In the genomic region with DNA sequence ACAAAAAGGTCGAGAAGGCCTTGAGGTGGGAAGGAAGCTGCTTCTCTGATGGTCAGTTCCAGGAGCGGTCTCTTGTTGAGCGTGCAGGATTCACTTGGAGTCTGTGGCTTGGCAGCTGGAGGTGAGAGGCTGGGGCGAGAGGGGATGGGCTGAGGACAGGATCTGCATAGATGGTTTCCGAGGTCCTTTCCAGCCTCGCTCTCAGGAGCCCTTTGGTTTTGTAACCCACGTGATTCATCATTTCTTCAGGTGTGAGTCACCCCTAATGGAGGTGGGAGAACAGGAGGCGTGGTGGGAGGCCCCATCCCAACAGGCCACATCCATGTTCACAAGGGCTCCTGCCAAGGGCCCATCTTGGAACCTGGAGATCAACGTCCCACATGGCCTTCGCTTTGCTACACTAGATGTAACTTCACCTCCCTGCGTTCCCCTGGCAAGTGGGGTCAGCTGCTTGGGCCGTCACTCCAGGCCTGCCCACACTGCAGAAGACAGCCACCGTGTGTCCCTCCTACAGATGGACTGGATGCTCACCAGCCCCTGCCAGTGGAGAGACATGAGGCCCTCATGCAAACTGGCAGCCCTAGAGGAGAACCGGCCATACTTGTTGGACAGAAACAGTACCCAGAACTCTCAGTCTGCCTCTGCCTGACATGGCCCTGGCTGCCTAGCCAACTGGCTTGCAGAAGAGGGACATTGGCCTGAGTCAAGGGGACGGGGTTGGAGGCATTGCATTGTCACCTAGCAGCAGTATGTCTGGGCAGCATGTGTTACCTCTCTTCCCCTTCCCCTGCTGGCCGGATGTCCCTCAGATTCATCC, we compare ENCODE assay signal across 19 cellular contexts. TPM values are rescaled to one million over a fixed set of nuclear protein-coding genes. Genes with fewer than 3 reads are reported as not detected.
DNase-seq lines count a peak whose midpoint lies in the region; TF ChIP-seq lines count a peak whose summit lies in the region.
"Had no signal": no experiment of that assay in that cellular context is flagged by ENCODE, and none has a peak within 500 bp of the region (broad histone marks: within the 10 kb centered on the region; RNA-seq: fewer than 3 reads in every experiment).

No MANE protein-coding gene starts in this region.

- H3K27me3 ChIP-seq in H7 (ENCODE audit: control insufficient read depth, insufficient read depth, low read length) (peaks cover 28% of the 10 kb centered on the region), esophagus squamous epithelium (peaks cover 0 to 79% (median 3%) of the 10 kb centered on the region in 4 donors)
- H3K27me3 ChIP-seq: right lobe of liver, thyroid gland had no signal

- no peak for TF ChIP-seq POLR2A in esophagus squamous epithelium (IDR thresholded peaks at IDR 0.05)

- H3K36me3 Mint-ChIP-seq in brain: no peaks in the 10 kb centered on the region
- no peaks in the 10 kb centered on the region for H3K36me3 Mint-ChIP-seq in nephron (ENCODE audit: low read depth)

- no peaks in the 10 kb centered on the region for H3K36me3 ChIP-seq in H7 (replicated peaks; ENCODE audit: control insufficient read depth, insufficient read depth, low read length)
- no peaks in the 10 kb centered on the region for H3K36me3 ChIP-seq in esophagus squamous epithelium
- H3K36me3 ChIP-seq: lower lobe of right lung, thyroid gland had no signal

- H3K27me3 Mint-ChIP-seq in brain: peaks cover 60% of the 10 kb centered on the region
- H3K27me3 Mint-ChIP-seq in nephron (ENCODE audit: low read depth): peaks cover 83% of the 10 kb centered on the region

- H3K4me1 Mint-ChIP-seq in brain: peaks cover 46% of the 10 kb centered on the region
- peaks cover 14% of the 10 kb centered on the region for H3K4me1 Mint-ChIP-seq in nephron

- H3K4me3 ChIP-seq in H7 (ENCODE audit: insufficient read depth, low read depth, low read length) (no peak overlapping the region), esophagus squamous epithelium (no peak overlapping the region)
- H3K4me3 ChIP-seq: lower lobe of right lung, right lobe of liver, thyroid gland had no signal

- WGBS in esophagus squamous epithelium, 2 donors: 80 to 84% methylated on average over 5 to 16 of the region's 16 CpGs

- H3K4me1 ChIP-seq in esophagus squamous epithelium: peaks cover 0 to 32% (median 6%) of the 10 kb centered on the region in 3 donors
- H3K4me1 ChIP-seq: right lobe of liver had no signal

- H3K9me3 ChIP-seq in esophagus squamous epithelium: no peaks in the 10 kb centered on the region
- H3K9me3 ChIP-seq: lower lobe of right lung, right lobe of liver, thyroid gland had no signal

- H3K4me3 Mint-ChIP-seq in brain: peak overlapping the region; percentile 41 to 81 (median 76)
- H3K4me3 Mint-ChIP-seq in nephron: peak overlapping the region; percentile 74 to 87 (median 81)

- H3K27ac ChIP-seq in esophagus squamous epithelium: no peak overlapping the region
- H3K27ac ChIP-seq: 22Rv1, C4-2B, lower lobe of right lung, right lobe of liver, thyroid gland had no signal

- H3K9me3 Mint-ChIP-seq in brain (peaks cover 0 to 10% (median 0%) of the 10 kb centered on the region in 5 experiments), nephron (peaks cover 3% of the 10 kb centered on the region)
- H3K9me3 Mint-ChIP-seq: activated naive CD4-positive, alpha-beta T cell treated with anti-CD3 and anti-CD28 coated beads for 36 hours had no signal

- intact Hi-C loops in esophagus squamous epithelium (cut with DNase I): loop anchor here (10.0 kb wide), 1 partner anchor 186 kb away; no protein-coding TSS in a partner anchor

- TF ChIP-seq CTCF in brain (conservative IDR thresholded peaks at IDR 0.05) (no peak), nephron (IDR thresholded peaks at IDR 0.05; ENCODE audit: unreplicated experiment in 3 of 3) (no peak), esophagus squamous epithelium (IDR thresholded peaks at IDR 0.05) (no peak)

- peak overlapping the region in 2 of 5 experiments; percentile 46 to 47 for H3K27ac Mint-ChIP-seq in brain
- H3K27ac Mint-ChIP-seq in nephron: no peak overlapping the region
- H3K27ac Mint-ChIP-seq: activated naive CD4-positive, alpha-beta T cell treated with anti-CD3 and anti-CD28 coated beads for 36 hours; IgD-negative memory B cell had no signal

- peak; percentile 6 for DNase-seq in DMS53 (lab: John Stamatoyannopoulos, UW)
- no peak for DNase-seq in DMS53 treated with DMSO at 0.1 percent for 48 hours (lab: John Stamatoyannopoulos, UW; ENCODE audit: unreplicated experiment)
- peak; percentile 37 for DNase-seq in H7
- DNase-seq in NK-92 treated with Interleukin-12 subunit alpha and Interleukin-12 subunit beta, amount 100 ng/mL, for 24 hours (lab: John Stamatoyannopoulos, UW): no peak
- no peak for DNase-seq in esophagus squamous epithelium (lab: John Stamatoyannopoulos, UW)
- DNase-seq in RPMI8226: no peak
- DNase-seq: activated naive CD4-positive, alpha-beta T cell treated with anti-CD3 and anti-CD28 coated beads for 36 hours; foreskin melanocyte; lower lobe of right lung; NCI-H2029 treated with DMSO at 0.1 percent for 48 hours; NCI-H524 treated with DMSO at 0.1 percent for 48 hours; stimulated activated CD4-positive, alpha-beta T cell treated with anti-CD3 and anti-CD28 coated beads, Interleukin-2, amount 100 ng/mL, for 24 hours; thyroid gland had no signal

RNA-seq across cellular contexts. Expression of a gene that starts 1.6 kb away (rescaled TPM):
- 3.9 and 4.7 TPM in 2 replicates for total RNA-seq in H7 (2014; rRNA removed; shearing (Covaris generic))
- polyA plus RNA-seq in brain (ENCODE audit: insufficient read depth, low read depth, low replicate concordance): 31.9 TPM
- total RNA-seq in esophagus squamous epithelium: 10 to 100 TPM in 1 of 4 donors, 1 to 10 TPM in 3; 5.1 to 13.8 (median 9.2) TPM

Comparison
In these comparisons a context has a peak if more than half of its experiments do, and no peak if none do; other contexts are left out.
1. DNase-seq: peak in DMS53 (single experiment) and H7 (single experiment); none in DMS53 treated with DMSO at 0.1 percent for 48 hours (single experiment), NK-92 treated with Interleukin-12 subunit alpha and Interleukin-12 subunit beta, amount 100 ng/mL, for 24 hours (single experiment), esophagus squamous epithelium (single experiment) and RPMI8226 (single experiment).